ENCODE assay signal across 8 cellular contexts in genomic region chr12:2691001-2691339, GRCh38.
DNase-seq lines count a peak whose midpoint lies in the region; ATAC-seq, FAIRE-seq and TF ChIP-seq lines count a peak whose summit lies in the region.

No MANE protein-coding gene starts in this region.

- ATAC-seq in GM18907 (IDR thresholded peaks at IDR 0.05; ENCODE audit: unreplicated experiment) = peak; percentile 18
- ATAC-seq in HG02763 (IDR thresholded peaks at IDR 0.05; ENCODE audit: unreplicated experiment) = no peak

- peak; percentile 89 for DNase-seq in activated CD4-positive, alpha-beta T cell treated with anti-CD3 and anti-CD28 coated beads, Interleukin-2, amount 10 ng/mL, durations not matched to agents 24 days and 14 days
- DNase-seq in endothelial cell of umbilical vein (ENCODE audit: low read depth, low spot score) (no peak), progenitor cell of endocrine pancreas (ENCODE audit: low spot score, unreplicated experiment) (peak; percentile 68), T1000 (lab: John Stamatoyannopoulos, UW) (no peak), kidney glomerular epithelial cell (lab: John Stamatoyannopoulos, UW) (no peak)

- peaks cover 7% of the 10 kb centered on the region for H3K36me3 Mint-ChIP-seq in IgD-negative memory B cell
- peaks cover 2% of the 10 kb centered on the region for H3K36me3 Mint-ChIP-seq in activated CD4-positive, alpha-beta T cell treated with anti-CD3 and anti-CD28 coated beads, Interleukin-2, amount 10 ng/mL, durations not matched to agents 24 days and 14 days (ENCODE audit: low read depth)
- H3K36me3 Mint-ChIP-seq in progenitor cell of endocrine pancreas (ENCODE audit: insufficient read depth) = no peaks in the 10 kb centered on the region

- dilution Hi-C loops in endothelial cell of umbilical vein (cut with MboI; ENCODE audit: extremely low pct_ligation_motif_present, low sequenced_read_pairs) = no loop called here

- no peak overlapping the region for H3K27ac ChIP-seq in endothelial cell of umbilical vein (ENCODE audit: insufficient read depth, low read depth, low read length)

- intact Hi-C loops in activated CD4-positive, alpha-beta T cell treated with anti-CD3 and anti-CD28 coated beads, Interleukin-2, amount 10 ng/mL, durations not matched to agents 24 days and 14 days (cut with micrococcal nuclease) = loop anchor here (1.0 to 5.0 kb wide), 5 partner anchors 62 to 200 kb away; partner anchors contain the start of genes FKBP4, FOXM1, RHNO1 and TULP3
- intact Hi-C loops in endothelial cell of umbilical vein (cut with micrococcal nuclease) = no loop called here

- H3K4me1 Mint-ChIP-seq in IgD-negative memory B cell = peaks cover 7 to 19% (median 16%) of the 10 kb centered on the region in 3 donors
- H3K4me1 Mint-ChIP-seq in activated CD4-positive, alpha-beta T cell treated with anti-CD3 and anti-CD28 coated beads, Interleukin-2, amount 10 ng/mL, durations not matched to agents 24 days and 14 days = peaks cover 30% of the 10 kb centered on the region
- peaks cover 19% of the 10 kb centered on the region for H3K4me1 Mint-ChIP-seq in progenitor cell of endocrine pancreas (ENCODE audit: low read depth)

- no peaks in the 10 kb centered on the region for H3K36me3 ChIP-seq in endothelial cell of umbilical vein (ENCODE audit: control insufficient read depth in 2 of 2, extremely low read depth in 1 of 2, insufficient read depth in 2 of 2, low read length in 2 of 2)

- peak overlapping the region in 2 of 3 experiments; percentile 2 to 26 for H3K4me3 ChIP-seq in endothelial cell of umbilical vein (replicated peaks in 1 of 3; ENCODE audit: insufficient read depth in 1 of 3, low read depth in 1 of 3, low read length in 3 of 3)

- BruUV-seq in endothelial cell of umbilical vein (replicated peaks; lab: Mats Ljungman, UMichigan) = no TSS peak

- no peaks in the 10 kb centered on the region for H4K20me1 ChIP-seq in endothelial cell of umbilical vein (replicated peaks; ENCODE audit: control insufficient read depth, extremely low read depth, insufficient read depth, low read length)

- peaks cover 20 to 29% of the 10 kb centered on the region in 2 experiments for H3K27me3 ChIP-seq in endothelial cell of umbilical vein (ENCODE audit: control insufficient read depth in 2 of 2, insufficient read depth in 2 of 2, low read length in 2 of 2)

- H3K9me3 Mint-ChIP-seq in IgD-negative memory B cell = no peaks in the 10 kb centered on the region
- H3K9me3 Mint-ChIP-seq in activated CD4-positive, alpha-beta T cell treated with anti-CD3 and anti-CD28 coated beads, Interleukin-2, amount 10 ng/mL, durations not matched to agents 24 days and 14 days = no peaks in the 10 kb centered on the region
- H3K9me3 Mint-ChIP-seq in progenitor cell of endocrine pancreas (ENCODE audit: low read depth) = no peaks in the 10 kb centered on the region

- peak overlapping the region; percentile 89 to 94 (median 92) for H3K4me3 Mint-ChIP-seq in IgD-negative memory B cell
- H3K4me3 Mint-ChIP-seq in activated CD4-positive, alpha-beta T cell treated with anti-CD3 and anti-CD28 coated beads, Interleukin-2, amount 10 ng/mL, durations not matched to agents 24 days and 14 days = peak overlapping the region; percentile 82
- H3K4me3 Mint-ChIP-seq in progenitor cell of endocrine pancreas (ENCODE audit: low read depth) = peak overlapping the region; percentile 77

- peak overlapping the region in 2 of 3 donors; percentile 72 to 73 for H3K27ac Mint-ChIP-seq in IgD-negative memory B cell
- H3K27ac Mint-ChIP-seq in activated CD4-positive, alpha-beta T cell treated with anti-CD3 and anti-CD28 coated beads, Interleukin-2, amount 10 ng/mL, durations not matched to agents 24 days and 14 days = peak overlapping the region; percentile 91
- H3K27ac Mint-ChIP-seq in progenitor cell of endocrine pancreas = peak overlapping the region; percentile 94

- POLR2A ChIA-PET in endothelial cell of umbilical vein (lab: Charles Lee) = no interaction called here

- peak overlapping the region; percentile 72 for H3K4me2 ChIP-seq in endothelial cell of umbilical vein (ENCODE audit: insufficient read depth, low read length)

- no peaks in the 10 kb centered on the region for H3K79me2 ChIP-seq in endothelial cell of umbilical vein (ENCODE audit: control insufficient read depth, insufficient read depth, low read length)

- no peak overlapping the region for H3K9ac ChIP-seq in endothelial cell of umbilical vein (replicated peaks; ENCODE audit: extremely low read depth, insufficient read depth, low read length)

- TF ChIP-seq CTCF in endothelial cell of umbilical vein (IDR thresholded peaks at IDR 0.05; ENCODE audit: extremely low read depth in 1 of 2, insufficient read depth in 1 of 2, low read depth in 1 of 2, low read length in 2 of 2) = peak in 1 of 2 donors; percentile 28
- peak; percentile 71 for TF ChIP-seq CTCF in progenitor cell of endocrine pancreas (IDR thresholded peaks at IDR 0.05; ENCODE audit: unreplicated experiment)

- peak overlapping the region; percentile 75 for H2AFZ ChIP-seq in endothelial cell of umbilical vein (ENCODE audit: low read depth, low read length)

- H3K4me1 ChIP-seq in endothelial cell of umbilical vein (ENCODE audit: control insufficient read depth, extremely low read depth, insufficient read depth, low read length) = peaks cover 7% of the 10 kb centered on the region

- no peak for TF ChIP-seq POLR2A in endothelial cell of umbilical vein (IDR thresholded peaks at IDR 0.05; ENCODE audit: low read depth, low read length)

- CTCF ChIA-PET in endothelial cell of umbilical vein (lab: Charles Lee) = interaction anchor here (1.0 to 1.4 kb wide), 3 partner anchors 8 to 44 kb away, joined by 3 to 4 read pairs (median 3); no protein-coding TSS in a partner anchor

- FAIRE-seq in endothelial cell of umbilical vein (lab: Jason Lieb, UNC) = no peak

- H3K27me3 Mint-ChIP-seq in IgD-negative memory B cell = peaks cover 19% of the 10 kb centered on the region
- peaks cover 3% of the 10 kb centered on the region for H3K27me3 Mint-ChIP-seq in activated CD4-positive, alpha-beta T cell treated with anti-CD3 and anti-CD28 coated beads, Interleukin-2, amount 10 ng/mL, durations not matched to agents 24 days and 14 days
- H3K27me3 Mint-ChIP-seq in progenitor cell of endocrine pancreas = peaks cover 49% of the 10 kb centered on the region

- no peaks in the 10 kb centered on the region for H3K9me3 ChIP-seq in endothelial cell of umbilical vein (replicated peaks; ENCODE audit: control insufficient read depth, insufficient read depth, low read length)

- H3K9me1 ChIP-seq in endothelial cell of umbilical vein (replicated peaks; ENCODE audit: control insufficient read depth, extremely low read depth, insufficient read depth, low read length) = no peaks in the 10 kb centered on the region

TF ChIP-seq in endothelial cell of umbilical vein, 7 proteins besides CTCF, POLR2A, EP300 and RAD21:
- TF ChIP-seq MYC (IDR thresholded peaks at IDR 0.05; ENCODE audit: low read depth, low read length) (no peak), POLR2AphosphoS5 (IDR thresholded peaks at IDR 0.05; ENCODE audit: insufficient read depth, low read depth, low read length) (no peak), GATA2 (IDR thresholded peaks at IDR 0.05; ENCODE audit: insufficient read depth, insufficient read length, low read depth, low read length) (no peak), EZH2 (IDR thresholded peaks at IDR 0.05; ENCODE audit: borderline replicate concordance, low read depth, low read length, severe bottlenecking) (no peak), JUN (IDR thresholded peaks at IDR 0.05; ENCODE audit: borderline replicate concordance, insufficient read depth, insufficient read length, low read depth) (no peak), FOS (IDR thresholded peaks at IDR 0.05; ENCODE audit: borderline replicate concordance, insufficient read depth, low read length) (no peak)
- TF ChIP-seq, protein P1, sequence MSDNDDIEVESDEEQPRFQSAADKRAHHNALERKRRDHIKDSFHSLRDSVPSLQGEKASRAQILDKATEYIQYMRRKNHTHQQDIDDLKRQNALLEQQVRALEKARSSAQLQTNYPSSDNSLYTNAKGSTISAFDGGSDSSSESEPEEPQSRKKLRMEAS (IDR thresholded peaks at IDR 0.05; ENCODE audit: insufficient read depth, insufficient read length) = no peak

Comparison
In these comparisons a context has a peak if more than half of its experiments do, and no peak if none do; other contexts are left out.
1. DNase-seq: peak in activated CD4-positive, alpha-beta T cell treated with anti-CD3 and anti-CD28 coated beads, Interleukin-2, amount 10 ng/mL, durations not matched to agents 24 days and 14 days (single experiment) and progenitor cell of endocrine pancreas (single experiment); none in endothelial cell of umbilical vein (single experiment), T1000 (single experiment) and kidney glomerular epithelial cell (single experiment).
2. Peak in every context shown above with its lines, with median percentiles within 50 percentile points of each other: H3K27ac Mint-ChIP-seq and H3K4me3 Mint-ChIP-seq.